Comparison of ENCODE assay signal across 8 cellular contexts in genomic region chr10:72692057-72692891, GRCh38. TPM values are rescaled to one million over a fixed set of nuclear protein-coding genes. Genes with fewer than 3 reads are reported as not detected.
DNase-seq lines count a peak whose midpoint lies in the region; ATAC-seq lines count a peak whose summit lies in the region.

A gene with protein sequence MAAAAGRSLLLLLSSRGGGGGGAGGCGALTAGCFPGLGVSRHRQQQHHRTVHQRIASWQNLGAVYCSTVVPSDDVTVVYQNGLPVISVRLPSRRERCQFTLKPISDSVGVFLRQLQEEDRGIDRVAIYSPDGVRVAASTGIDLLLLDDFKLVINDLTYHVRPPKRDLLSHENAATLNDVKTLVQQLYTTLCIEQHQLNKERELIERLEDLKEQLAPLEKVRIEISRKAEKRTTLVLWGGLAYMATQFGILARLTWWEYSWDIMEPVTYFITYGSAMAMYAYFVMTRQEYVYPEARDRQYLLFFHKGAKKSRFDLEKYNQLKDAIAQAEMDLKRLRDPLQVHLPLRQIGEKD (plus strand): TSS chr10:72692143. CDS start chr10:72692152, 9 bp downstream.

- POLR2A ChIA-PET in activated CD8-positive, alpha-beta T cell treated with anti-CD3 and anti-CD28 coated beads, Interleukin-2, amount 10 ng/mL, durations not matched to agents 7 days and 5 days (lab: Charles Lee): interaction anchor here (0.6 to 1.4 kb wide), 4 partner anchors 8 to 67 kb away, joined by 3 read pairs; partner anchors contain the start of gene MICU1

- no peaks in the 10 kb centered on the region for H3K9me3 Mint-ChIP-seq in activated CD8-positive, alpha-beta T cell treated with anti-CD3 and anti-CD28 coated beads, Interleukin-2, amount 10 ng/mL, durations not matched to agents 7 days and 5 days (ENCODE audit: insufficient read depth)

- CTCF ChIA-PET in activated CD8-positive, alpha-beta T cell treated with anti-CD3 and anti-CD28 coated beads, Interleukin-2, amount 10 ng/mL, durations not matched to agents 7 days and 5 days (lab: Charles Lee): interaction anchor here (1.0 to 1.2 kb wide), 4 partner anchors 9 to 328 kb away, joined by 3 to 10 read pairs (median 6); no protein-coding TSS in a partner anchor

- H3K27ac Mint-ChIP-seq in activated CD8-positive, alpha-beta T cell treated with anti-CD3 and anti-CD28 coated beads, Interleukin-2, amount 10 ng/mL, durations not matched to agents 7 days and 5 days: peak within 1 kb of the TSS; percentile 79

- H3K4me3 Mint-ChIP-seq in activated CD8-positive, alpha-beta T cell treated with anti-CD3 and anti-CD28 coated beads, Interleukin-2, amount 10 ng/mL, durations not matched to agents 7 days and 5 days: peak within 1 kb of the TSS; percentile 80

- H3K4me1 Mint-ChIP-seq in activated CD8-positive, alpha-beta T cell treated with anti-CD3 and anti-CD28 coated beads, Interleukin-2, amount 10 ng/mL, durations not matched to agents 7 days and 5 days (ENCODE audit: low read depth): peaks cover 28% of the 10 kb centered on the region

- no peaks in the 10 kb centered on the region for H3K36me3 Mint-ChIP-seq in activated CD8-positive, alpha-beta T cell treated with anti-CD3 and anti-CD28 coated beads, Interleukin-2, amount 10 ng/mL, durations not matched to agents 7 days and 5 days (ENCODE audit: low read depth)

- peak; percentile 57 for DNase-seq in A172 (ENCODE audit: low spot score)
- peak; percentile 93 for DNase-seq in NCI-H510A (lab: John Stamatoyannopoulos, UW)
- DNase-seq in activated CD8-positive, alpha-beta T cell treated with anti-CD3 and anti-CD28 coated beads, Interleukin-2, amount 10 ng/mL, durations not matched to agents 7 days and 5 days: peak; percentile 94
- peak; percentile 90 for DNase-seq in effector CD4-positive, alpha-beta T cell
- DNase-seq in lung microvascular endothelial cell (ENCODE audit: low read depth in 2 of 2): peak; percentile 96 to 98
- DNase-seq in stimulated activated CD4-positive, alpha-beta T cell treated with anti-CD3 and anti-CD28 coated beads, TNF-alpha, amount 100 ng/mL, for 24 hours (ENCODE audit: low read depth in 3 of 3): peak; percentile 86 to 91 (median 88)

- H3K27me3 Mint-ChIP-seq in activated CD8-positive, alpha-beta T cell treated with anti-CD3 and anti-CD28 coated beads, Interleukin-2, amount 10 ng/mL, durations not matched to agents 7 days and 5 days (ENCODE audit: low read depth): peaks cover 16% of the 10 kb centered on the region

- ATAC-seq in GM18858 (IDR thresholded peaks at IDR 0.05; ENCODE audit: unreplicated experiment) (peak; percentile 77), HG03060 (IDR thresholded peaks at IDR 0.05; ENCODE audit: low read depth, unreplicated experiment) (peak; percentile 48)
- peak; percentile 99 for ATAC-seq in activated CD8-positive, alpha-beta T cell treated with anti-CD3 and anti-CD28 coated beads, Interleukin-2, amount 10 ng/mL, durations not matched to agents 7 days and 5 days

RNA-seq across cellular contexts. Expression of the gene that starts here (rescaled TPM):
- total RNA-seq in A172 (2014; rRNA removed; shearing (Covaris generic)): 49.7 and 65.2 TPM in 2 replicates
- 10 to 100 TPM; 11.3 to 11.6 TPM for total RNA-seq in activated CD8-positive, alpha-beta T cell treated with anti-CD3 and anti-CD28 coated beads, Interleukin-2, amount 10 ng/mL, durations not matched to agents 7 days and 5 days
- 22.0 and 30.3 TPM in 2 replicates for total RNA-seq in lung microvascular endothelial cell

Comparison
In these comparisons a context has a peak if more than half of its experiments do, and no peak if none do; other contexts are left out.
1. Peak in every context shown above with its lines: DNase-seq and ATAC-seq.
2. ATAC-seq: peak in every context shown above with its lines; median percentile 99 in activated CD8-positive, alpha-beta T cell treated with anti-CD3 and anti-CD28 coated beads, Interleukin-2, amount 10 ng/mL, durations not matched to agents 7 days and 5 days; 77 in GM18858; 48 in HG03060.